ENCODE assay signal across 25 cellular contexts in genomic region chr4:169416461-169416860, GRCh38.
"Had no signal": no experiment of that assay in that cellular context is flagged by ENCODE, and none has a peak within 500 bp of the region (broad histone marks: within the 10 kb centered on the region; RNA-seq: fewer than 3 reads in every experiment).

No MANE protein-coding gene starts in this region.

- H3K4me2 ChIP-seq: KMS-11, PC-9 had no signal

- DNase-seq: Karpas-422, KBM-7, MM.1S, MV-4-11, NCI-H1417 treated with DMSO at 0.1 percent for 48 hours, NCI-H1436 treated with DMSO at 0.1 percent for 48 hours, NCI-H1694 treated with DMSO at 0.1 percent for 48 hours, NCI-H187 treated with DMSO at 0.1 percent for 48 hours, NCI-H2171 treated with DMSO at 0.1 percent for 48 hours, NCI-H2227 treated with DMSO at 0.1 percent for 48 hours, NCI-H345, NCI-H510A treated with DMSO at 0.1 percent for 48 hours, NCI-H524 treated with DMSO at 0.1 percent for 48 hours, NCI-H526 treated with DMSO at 0.1 percent for 48 hours, NCI-H774, PC-9, SHP77, SIG-M5, SJCRH30 had no signal

- H3K27me3 ChIP-seq: SJCRH30 had no signal

- H3K4me1 ChIP-seq: SJCRH30 had no signal

- H2AFZ ChIP-seq: PC-9 had no signal

- H3K4me3 ChIP-seq: PC-9, SJCRH30, SK-N-MC had no signal

- ATAC-seq: Panc1, Right ventricle myocardium inferior, SK-N-SH treated with all-trans-retinoic acid at 6 μM for 48 hours had no signal

- H3K9ac ChIP-seq: KMS-11 had no signal

- H3K36me3 ChIP-seq: SJCRH30 had no signal

- H3K27ac ChIP-seq: KMS-11, PC-9, RWPE1, SJCRH30, SK-N-MC had no signal

- H3K9me3 ChIP-seq: SJCRH30 had no signal
